Comparison of ENCODE assay signal across 34 cellular contexts in the genomic region with DNA sequence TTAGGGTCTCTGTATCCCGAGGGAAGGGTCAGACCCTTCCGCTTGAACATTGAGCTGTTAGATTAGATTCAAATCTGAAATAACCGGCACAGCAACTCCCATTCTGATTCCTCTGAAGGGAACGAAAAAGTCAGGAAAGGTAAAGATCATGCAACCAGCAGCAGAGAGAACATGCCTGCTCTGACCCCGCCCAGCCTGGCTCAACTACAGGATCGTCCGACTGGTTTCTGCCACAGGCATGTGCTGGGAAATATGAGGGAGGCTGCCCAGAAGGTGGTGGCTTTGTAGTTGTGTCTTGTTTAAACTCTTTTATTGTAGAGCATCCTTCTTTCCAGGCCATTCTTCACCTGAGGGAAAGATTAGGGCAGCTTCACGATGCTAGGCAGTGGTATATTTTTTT. TPM values are rescaled to one million over a fixed set of nuclear protein-coding genes. Genes with fewer than 3 reads are reported as not detected.
DNase-seq lines count a peak whose midpoint lies in the region; TF ChIP-seq lines count a peak whose summit lies in the region.
"Had no signal": no experiment of that assay in that cellular context is flagged by ENCODE, and none has a peak within 500 bp of the region (broad histone marks: within the 10 kb centered on the region; RNA-seq: fewer than 3 reads in every experiment).

No MANE protein-coding gene starts in this region.

- H2AFZ ChIP-seq in hepatocyte, result no peak overlapping the region

- H3K27me3 ChIP-seq in hepatocyte, result peaks cover 24% of the 10 kb centered on the region
- peaks cover 7% of the 10 kb centered on the region for H3K27me3 ChIP-seq in transverse colon
- H3K27me3 ChIP-seq: ascending aorta; BLaER1 treated with 17β-estradiol and CSF1 and Interleukin-3, amounts not matched to agents 10 nM and 100 nM; ovary had no signal

- 77% methylated on average over 8 of the region's 8 CpGs for whole genome bisulfite sequencing in hepatocyte (ENCODE audit: low lambda C conversion rate, missing lambda C conversion rate)
- WGBS in transverse colon (ENCODE audit: low coverage in 1 of 2), 2 donors, result 56 to 59% methylated on average over 5 to 8 of the region's 8 CpGs

- DNase-seq in DMS53 (lab: John Stamatoyannopoulos, UW) (peak; percentile 22), DMS53 treated with DMSO at 0.1 percent for 48 hours (lab: John Stamatoyannopoulos, UW; ENCODE audit: unreplicated experiment) (no peak), hepatocyte (ENCODE audit: low spot score) (peak; percentile 18), transverse colon (peak; percentile 13), NCI-H1436 treated with DMSO at 0.1 percent for 48 hours (lab: John Stamatoyannopoulos, UW) (no peak), retina (no peak)
- no peak for DNase-seq in activated CD4-positive, alpha-beta T cell treated with anti-CD3 and anti-CD28 coated beads for 4 hours
- DNase-seq: activated CD4-positive, alpha-beta T cell treated with anti-CD3 and anti-CD28 coated beads, Interleukin-2, amount 50 U/mL, for 4 hours; activated CD4-positive, CD25-positive, alpha-beta regulatory T cell; activated CD8-positive, alpha-beta memory T cell treated with anti-CD3 and anti-CD28 coated beads, Interleukin-2, amount 10 ng/mL, durations not matched to agents 7 days and 5 days; activated gamma-delta T cell treated with Interleukin-2 at 50 U/mL for 16 hours; activated T-cell treated with anti-CD3 and anti-CD28 coated beads, Interleukin-2, amount 50 U/mL, for 48 hours; central memory CD4-positive, alpha-beta T cell; DMS79 treated with DMSO at 0.1 percent for 48 hours; foreskin fibroblast; GF-D8; GOT3; head of caudate nucleus; lower lobe of right lung; NCI-H1092 treated with DMSO at 0.1 percent for 48 hours; NCI-H2029; nephron progenitor cell; ovary; stimulated activated naive CD4-positive, alpha-beta T cell; T-helper 1 cell had no signal

- H3K4me1 ChIP-seq in hepatocyte (ENCODE audit: insufficient read depth) (no peaks in the 10 kb centered on the region), transverse colon (no peaks in the 10 kb centered on the region)
- H3K4me1 ChIP-seq: ascending aorta; BLaER1 treated with 17β-estradiol and CSF1 and Interleukin-3, amounts not matched to agents 10 nM and 100 nM; lower lobe of right lung had no signal

- no peaks in the 10 kb centered on the region for H3K36me3 ChIP-seq in hepatocyte (replicated peaks; ENCODE audit: insufficient read depth, low read depth)
- H3K36me3 ChIP-seq in transverse colon, result no peaks in the 10 kb centered on the region
- H3K36me3 ChIP-seq: ascending aorta; BLaER1 treated with 17β-estradiol and CSF1 and Interleukin-3, amounts not matched to agents 10 nM and 100 nM; lower lobe of right lung; ovary; suprapubic skin had no signal

- H3K4me3 ChIP-seq in hepatocyte (no peak overlapping the region), transverse colon (no peak overlapping the region)
- H3K4me3 ChIP-seq: ascending aorta; BLaER1 treated with 17β-estradiol and CSF1 and Interleukin-3, amounts not matched to agents 10 nM and 100 nM; lower lobe of right lung; ovary; suprapubic skin had no signal

- no peaks in the 10 kb centered on the region for H3K9me2 ChIP-seq in hepatocyte (replicated peaks; ENCODE audit: insufficient read depth)

- in situ Hi-C loops in transverse colon (cut with MboI; ENCODE audit: low pct_ligation_motif_present in 1 of 4, low pct_unique_long_range_greater_than_20kb in 1 of 4, low sequenced_read_pairs in 3 of 4), result no loop called here

- H3K79me2 ChIP-seq in hepatocyte, result no peaks in the 10 kb centered on the region

- H3K27ac ChIP-seq in VCaP (peak overlapping the region; percentile 60), hepatocyte (no peak overlapping the region), transverse colon (no peak overlapping the region)
- H3K27ac ChIP-seq: 22Rv1; ascending aorta; BLaER1 treated with 17β-estradiol and CSF1 and Interleukin-3, amounts not matched to agents 10 nM and 100 nM; lower lobe of right lung; ovary; suprapubic skin had no signal

- no peak for TF ChIP-seq POLR2A in transverse colon (IDR thresholded peaks at IDR 0.05)

- H3K9me3 ChIP-seq in hepatocyte (ENCODE audit: low read depth) (no peaks in the 10 kb centered on the region), transverse colon (no peaks in the 10 kb centered on the region)
- H3K9me3 ChIP-seq: ascending aorta, lower lobe of right lung, ovary, suprapubic skin had no signal

- no peak for TF ChIP-seq EP300 in transverse colon (IDR thresholded peaks at IDR 0.05; ENCODE audit: low read depth)

- intact Hi-C loops in transverse colon (cut with DNase I; ENCODE audit: low total_unique reads), result no loop called here

- no peaks in the 10 kb centered on the region for H4K20me1 ChIP-seq in hepatocyte (ENCODE audit: insufficient read depth, poor library complexity, severe bottlenecking)
- H4K20me1 ChIP-seq: BLaER1 treated with 17β-estradiol and CSF1 and Interleukin-3, amounts not matched to agents 10 nM and 100 nM had no signal

- H3K4me2 ChIP-seq in hepatocyte, result no peak overlapping the region
- H3K4me2 ChIP-seq: BLaER1 treated with 17β-estradiol and CSF1 and Interleukin-3, amounts not matched to agents 10 nM and 100 nM had no signal

- no peak for TF ChIP-seq CTCF in VCaP (conservative IDR thresholded peaks at IDR 0.05)
- no peak for TF ChIP-seq CTCF in hepatocyte (IDR thresholded peaks at IDR 0.05; ENCODE audit: poor library complexity)
- TF ChIP-seq CTCF in transverse colon (IDR thresholded peaks at IDR 0.05), result no peak

RNA-seq across cellular contexts. Expression of a gene that starts 5.0 kb away (rescaled TPM):
- 0.16 and 0.30 TPM in 2 replicates for total RNA-seq in hepatocyte
- 0.40 and 0.75 TPM in 2 replicates for polyA plus RNA-seq in hepatocyte
- not detected for total RNA-seq in transverse colon
- total RNA-seq: activated CD8-positive, alpha-beta memory T cell treated with anti-CD3 and anti-CD28 coated beads, Interleukin-2, amount 10 ng/mL, durations not matched to agents 7 days and 5 days; ascending aorta; kidney epithelial cell; lower lobe of right lung; ovary; renal cortical epithelial cell; skeletal muscle tissue; suprapubic skin had no signal
- polyA plus RNA-seq: esophagus, ovary had no signal

Comparison
In these comparisons a context has a peak if more than half of its experiments do, and no peak if none do; other contexts are left out.
1. DNase-seq: peak in DMS53 (single experiment), hepatocyte (single experiment) and transverse colon (single experiment); none in DMS53 treated with DMSO at 0.1 percent for 48 hours (single experiment), NCI-H1436 treated with DMSO at 0.1 percent for 48 hours (single experiment), activated CD4-positive, alpha-beta T cell treated with anti-CD3 and anti-CD28 coated beads for 4 hours (0 of 2) and retina (single experiment).